ENCODE assay signal across 1 cellular context in genomic region chr20:59932616-59933295, GRCh38.
TF ChIP-seq lines count a peak whose summit lies in the region.

No MANE protein-coding gene starts in this region.

TF ChIP-seq in K562, 482 proteins besides CTCF, POLR2A, EP300 and RAD21:
- no peak for TF ChIP-seq GATAD2B (IDR thresholded peaks at IDR 0.05; ENCODE audit: borderline replicate concordance)
- no peak for TF ChIP-seq RB1 (IDR thresholded peaks at IDR 0.05; ENCODE audit: low read depth)
- TF ChIP-seq CBX5 (IDR thresholded peaks at IDR 0.05; ENCODE audit: borderline replicate concordance, low read depth): no peak
- TF ChIP-seq USF1 (CRISPR knock-in tag; IDR thresholded peaks at IDR 0.05): no peak
- TF ChIP-seq ARHGAP35 (IDR thresholded peaks at IDR 0.05; ENCODE audit: partially characterized antibody): no peak
- no peak for TF ChIP-seq HDAC6 (IDR thresholded peaks at IDR 0.05; ENCODE audit: low read depth, low read length)
- TF ChIP-seq ELF4 (CRISPR knock-in tag; IDR thresholded peaks at IDR 0.05): no peak
- no peak for TF ChIP-seq MIER1 (IDR thresholded peaks at IDR 0.05; ENCODE audit: low read depth)
- no peak for TF ChIP-seq COPS2 (conservative IDR thresholded peaks at IDR 0.05)
- TF ChIP-seq NR1H2 (CRISPR knock-in tag; IDR thresholded peaks at IDR 0.05): no peak
- TF ChIP-seq YBX1 (IDR thresholded peaks at IDR 0.05): no peak
- no peak for TF ChIP-seq TFAM (CRISPR knock-in tag; conservative IDR thresholded peaks at IDR 0.05)
- TF ChIP-seq ELF2 (CRISPR knock-in tag; IDR thresholded peaks at IDR 0.05): no peak
- no peak for TF ChIP-seq ZNF280A (IDR thresholded peaks at IDR 0.05; ENCODE audit: low read depth, partially characterized antibody)
- TF ChIP-seq SNRNP70 (optimal IDR thresholded peaks at IDR 0.05; ENCODE audit: low read depth, low read length): no peak
- no peak for TF ChIP-seq ETS2 (tag; IDR thresholded peaks at IDR 0.05; ENCODE audit: borderline replicate concordance, poor library complexity, severe bottlenecking)
- TF ChIP-seq ELF1 (tag; IDR thresholded peaks at IDR 0.05): no peak
- TF ChIP-seq, protein P1, sequence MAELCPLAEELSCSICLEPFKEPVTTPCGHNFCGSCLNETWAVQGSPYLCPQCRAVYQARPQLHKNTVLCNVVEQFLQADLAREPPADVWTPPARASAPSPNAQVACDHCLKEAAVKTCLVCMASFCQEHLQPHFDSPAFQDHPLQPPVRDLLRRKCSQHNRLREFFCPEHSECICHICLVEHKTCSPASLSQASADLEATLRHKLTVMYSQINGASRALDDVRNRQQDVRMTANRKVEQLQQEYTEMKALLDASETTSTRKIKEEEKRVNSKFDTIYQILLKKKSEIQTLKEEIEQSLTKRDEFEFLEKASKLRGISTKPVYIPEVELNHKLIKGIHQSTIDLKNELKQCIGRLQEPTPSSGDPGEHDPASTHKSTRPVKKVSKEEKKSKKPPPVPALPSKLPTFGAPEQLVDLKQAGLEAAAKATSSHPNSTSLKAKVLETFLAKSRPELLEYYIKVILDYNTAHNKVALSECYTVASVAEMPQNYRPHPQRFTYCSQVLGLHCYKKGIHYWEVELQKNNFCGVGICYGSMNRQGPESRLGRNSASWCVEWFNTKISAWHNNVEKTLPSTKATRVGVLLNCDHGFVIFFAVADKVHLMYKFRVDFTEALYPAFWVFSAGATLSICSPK (IDR thresholded peaks at IDR 0.05; ENCODE audit: borderline replicate concordance): no peak
- no peak for TF ChIP-seq ZNF41 (CRISPR knock-in tag; conservative IDR thresholded peaks at IDR 0.05)
